8 cellular contexts compared by ENCODE assay signal in the genomic region with DNA sequence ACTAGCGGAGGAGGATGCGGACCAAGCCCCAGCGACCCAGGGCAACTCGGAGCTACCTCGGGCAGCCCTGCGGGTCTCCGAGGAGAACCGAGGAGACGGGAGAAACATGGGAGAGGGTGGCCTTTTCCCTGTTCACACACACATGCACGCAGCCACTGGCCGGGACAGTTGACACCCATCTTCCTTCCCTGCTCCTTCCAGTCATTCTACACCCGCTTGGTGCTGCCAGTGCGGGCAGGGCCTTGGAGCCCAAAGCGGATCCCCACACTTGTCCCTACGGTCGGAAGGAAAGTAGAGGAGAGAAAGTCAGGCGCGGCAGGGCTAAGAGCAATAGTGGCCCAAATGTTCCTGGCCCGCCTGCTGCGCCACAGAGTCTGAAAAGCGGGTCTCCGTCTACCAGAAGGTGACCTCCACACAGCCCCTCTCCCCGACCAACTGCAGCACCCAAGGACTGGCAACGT. TPM values are rescaled to one million over a fixed set of nuclear protein-coding genes. Genes with fewer than 3 reads are reported as not detected.
DNase-seq lines count a peak whose midpoint lies in the region; ATAC-seq and TF ChIP-seq lines count a peak whose summit lies in the region.

No MANE protein-coding gene starts in this region.

- no peak for TF ChIP-seq CTCF in AG04450 (IDR thresholded peaks at IDR 0.05; ENCODE audit: low read depth, low read length)
- peak in 1 of 12 donors; percentile 5 for TF ChIP-seq CTCF in heart left ventricle (IDR thresholded peaks at IDR 0.05)

- no peaks in the 10 kb centered on the region for H3K9me3 Mint-ChIP-seq in activated CD8-positive, alpha-beta T cell treated with anti-CD3 and anti-CD28 coated beads, Interleukin-2, amount 10 ng/mL, durations not matched to agents 7 days and 5 days (ENCODE audit: insufficient read depth)

- H3K4me1 ChIP-seq in HAP-1 (peaks cover 3% of the 10 kb centered on the region), heart left ventricle (peaks cover 0 to 34% (median 17%) of the 10 kb centered on the region in 12 donors)

- in situ Hi-C loops in HAP-1 (cut with MboI; ENCODE audit: low sequenced_read_pairs) = loop anchor here (25.0 kb wide), 1 partner anchor 364 kb away; no protein-coding TSS in a partner anchor

- H3K9me3 ChIP-seq in AG04450 (ENCODE audit: control insufficient read depth, insufficient read depth, low read length) (peaks cover 3% of the 10 kb centered on the region; the same call in 1 of the 2 replicates), HAP-1 (no peaks in the 10 kb centered on the region), heart left ventricle (no peaks in the 10 kb centered on the region)

- CTCF ChIA-PET in AG04450 (lab: Charles Lee) = interaction anchor here (1.1 to 1.8 kb wide), 3 partner anchors 9 to 381 kb away, joined by 3 read pairs; no protein-coding TSS in a partner anchor
- CTCF ChIA-PET in activated CD8-positive, alpha-beta T cell treated with anti-CD3 and anti-CD28 coated beads, Interleukin-2, amount 10 ng/mL, durations not matched to agents 7 days and 5 days (lab: Charles Lee) = interaction anchor here (1.0 to 2.5 kb wide), 5 partner anchors 20 to 179 kb away, joined by 3 to 6 read pairs (median 4); no protein-coding TSS in a partner anchor

- peaks cover 8% of the 10 kb centered on the region for H3K36me3 Mint-ChIP-seq in activated CD8-positive, alpha-beta T cell treated with anti-CD3 and anti-CD28 coated beads, Interleukin-2, amount 10 ng/mL, durations not matched to agents 7 days and 5 days (ENCODE audit: low read depth)

- POLR2A ChIA-PET in AG04450 (lab: Yijun Ruan, JAX) = interaction anchor here (1.2 to 2.0 kb wide), 4 partner anchors 8 to 330 kb away, joined by 3 to 10 read pairs (median 4); no protein-coding TSS in a partner anchor
- POLR2A ChIA-PET in activated CD8-positive, alpha-beta T cell treated with anti-CD3 and anti-CD28 coated beads, Interleukin-2, amount 10 ng/mL, durations not matched to agents 7 days and 5 days (lab: Charles Lee) = interaction anchor here (1.2 to 1.3 kb wide), 2 partner anchors 9 to 70 kb away, joined by 3 to 4 read pairs; no protein-coding TSS in a partner anchor

- intact Hi-C loops in heart left ventricle (cut with DNase I) = loop anchor here in 9 of 10 donors (5.0 to 10.0 kb wide), 11 partner anchors 54 to 926 kb away; no protein-coding TSS in a partner anchor
- intact Hi-C loops in sciatic nerve (cut with DNase I) = loop anchor here (10.0 kb wide), 1 partner anchor 64 kb away; no protein-coding TSS in a partner anchor

- H3K27me3 ChIP-seq in AG04450 (ENCODE audit: control insufficient read depth, insufficient read depth, low read length) (no peaks in the 10 kb centered on the region), HAP-1 (ENCODE audit: low read depth) (no peaks in the 10 kb centered on the region), heart left ventricle (no peaks in the 10 kb centered on the region)

- peak overlapping the region; percentile 97 for H3K4me3 Mint-ChIP-seq in activated CD8-positive, alpha-beta T cell treated with anti-CD3 and anti-CD28 coated beads, Interleukin-2, amount 10 ng/mL, durations not matched to agents 7 days and 5 days

- H3K27ac Mint-ChIP-seq in activated CD8-positive, alpha-beta T cell treated with anti-CD3 and anti-CD28 coated beads, Interleukin-2, amount 10 ng/mL, durations not matched to agents 7 days and 5 days = peak overlapping the region; percentile 94

- 13 to 21% (median 14%) methylated on average over 19 to 24 of the region's 24 CpGs for WGBS in heart left ventricle, 4 donors

- peaks cover 30% of the 10 kb centered on the region for H3K4me1 Mint-ChIP-seq in activated CD8-positive, alpha-beta T cell treated with anti-CD3 and anti-CD28 coated beads, Interleukin-2, amount 10 ng/mL, durations not matched to agents 7 days and 5 days (ENCODE audit: low read depth)

- H3K27ac ChIP-seq in AG04450 (ENCODE audit: low read depth, low read length) (peak overlapping the region; percentile 96), heart left ventricle (peak overlapping the region; percentile 87 to 99 (median 94))

- ATAC-seq in activated CD8-positive, alpha-beta T cell treated with anti-CD3 and anti-CD28 coated beads, Interleukin-2, amount 10 ng/mL, durations not matched to agents 7 days and 5 days = no peak
- ATAC-seq in heart left ventricle (peak; percentile 0 to 13 (median 1)), sciatic nerve (peak; percentile 17), GM19467 (IDR thresholded peaks at IDR 0.05; ENCODE audit: unreplicated experiment) (no peak)

- H3K36me3 ChIP-seq in HAP-1 (replicated peaks) (no peaks in the 10 kb centered on the region), heart left ventricle (no peaks in the 10 kb centered on the region)

- peaks cover 19% of the 10 kb centered on the region for H3K27me3 Mint-ChIP-seq in activated CD8-positive, alpha-beta T cell treated with anti-CD3 and anti-CD28 coated beads, Interleukin-2, amount 10 ng/mL, durations not matched to agents 7 days and 5 days (ENCODE audit: low read depth)

- TF ChIP-seq POLR2A in heart left ventricle (IDR thresholded peaks at IDR 0.05) = no peak

- H3K4me3 ChIP-seq in AG04450 (ENCODE audit: low read depth, low read length) (peak overlapping the region; percentile 94), HAP-1 (peak overlapping the region; percentile 78), heart left ventricle (peak overlapping the region; percentile 56 to 97 (median 87))

- DNase-seq in AG04450 (ENCODE audit: low read depth, low spot score) (no peak), HAP-1 (ENCODE audit: low spot score in 2 of 2) (no peak), heart left ventricle (peak in 2 of 5 donors; percentile 23 to 44), sciatic nerve (ENCODE audit: low spot score) (no peak), NCI-H187 treated with DMSO at 0.1 percent for 48 hours (lab: John Stamatoyannopoulos, UW) (no peak), NCI-H1694 treated with DMSO at 0.1 percent for 48 hours (lab: John Stamatoyannopoulos, UW) (no peak)
- no peak for DNase-seq in activated CD8-positive, alpha-beta T cell treated with anti-CD3 and anti-CD28 coated beads, Interleukin-2, amount 10 ng/mL, durations not matched to agents 7 days and 5 days

RNA-seq across cellular contexts. Expression of a gene that starts 1.1 kb away (rescaled TPM):
- polyA plus RNA-seq in AG04450 (2011; rRNA removed) (32.5 and 38.7 TPM in 2 replicates), heart left ventricle (10 to 100 TPM in 1 of 2 donors, 1 to 10 TPM in 1; 5.9 to 11.0 TPM)
- polyA minus RNA-seq in AG04450 (2011; rRNA and poly(A)+ RNA removed) = 53.4 and 87.6 TPM in 2 replicates
- 10 to 100 TPM; 28.6 to 29.0 TPM for total RNA-seq in activated CD8-positive, alpha-beta T cell treated with anti-CD3 and anti-CD28 coated beads, Interleukin-2, amount 10 ng/mL, durations not matched to agents 7 days and 5 days
- total RNA-seq in heart left ventricle (10 to 100 TPM; 11.0 to 32.5 (median 22.9) TPM), sciatic nerve (56.8 TPM)

Comparison
In these comparisons a context has a peak if more than half of its experiments do, and no peak if none do; other contexts are left out.
1. ATAC-seq: peak in heart left ventricle (4 of 4) and sciatic nerve (single experiment); none in activated CD8-positive, alpha-beta T cell treated with anti-CD3 and anti-CD28 coated beads, Interleukin-2, amount 10 ng/mL, durations not matched to agents 7 days and 5 days (single experiment) and GM19467 (single experiment).
2. Peak in every context shown above with its lines, with median percentiles within 50 percentile points of each other: H3K4me3 ChIP-seq.